In genomic region chr15:67720556-67721175, GRCh38 we compare ENCODE assay signal across 18 cellular contexts.
A peak's percentile ranks its signal among the peaks of the same experiment; 100 is the strongest.
DNase-seq lines count a peak whose midpoint lies in the region; ATAC-seq, FAIRE-seq and TF ChIP-seq lines count a peak whose summit lies in the region.
"Had no signal": no experiment of that assay in that cellular context is flagged by ENCODE, and none has a peak within 500 bp of the region (broad histone marks: within the 10 kb centered on the region; RNA-seq: fewer than 3 reads in every experiment).

No MANE protein-coding gene starts in this region.

- 94% methylated on average over 8 of the region's 8 CpGs for WGBS in A549 (ENCODE audit: missing lambda C conversion rate)

- CTCF ChIA-PET in A549 (lab: Yijun Ruan, JAX): interaction anchor here (1.5 to 1.6 kb wide), 2 partner anchors 10 to 13 kb away, joined by 4 read pairs; no protein-coding TSS in a partner anchor

- H3K36me3 ChIP-seq in colonic mucosa (no peaks in the 10 kb centered on the region), BE2C (no peaks in the 10 kb centered on the region)
- H3K36me3 ChIP-seq: heart right ventricle had no signal

- H3K9ac ChIP-seq in colonic mucosa (ENCODE audit: low read depth in 2 of 2, low read length in 2 of 2): no peak overlapping the region

- no peak overlapping the region for H3K27ac ChIP-seq in A549
- H3K27ac ChIP-seq in colonic mucosa: peak overlapping the region; percentile 12
- H3K27ac ChIP-seq: heart right ventricle, RWPE1 had no signal

- FAIRE-seq in A549 (lab: Jason Lieb, UNC): peak; percentile 7
- FAIRE-seq: G401.6 had no signal

- intact Hi-C loops in colonic mucosa (cut with DNase I): no loop called here

- H3K4me1 ChIP-seq in A549 (no peaks in the 10 kb centered on the region), colonic mucosa (no peaks in the 10 kb centered on the region), BE2C (0 out of 2 replicates have a peak, but pooled peaks cover 3% of the 10 kb centered on the region)

- no peaks in the 10 kb centered on the region for H3K27me3 ChIP-seq in colonic mucosa
- H3K27me3 ChIP-seq in BE2C: no peaks in the 10 kb centered on the region
- H3K27me3 ChIP-seq: heart right ventricle had no signal

- TF ChIP-seq RAD21 in A549 (conservative IDR thresholded peaks at IDR 0.05 in 1 of 2, IDR thresholded peaks at IDR 0.05 in 1 of 2): no peak

- TF ChIP-seq CTCF in A549 (IDR thresholded peaks at IDR 0.05) (no peak), colonic mucosa (IDR thresholded peaks at IDR 0.05) (no peak), BE2C (IDR thresholded peaks at IDR 0.05; ENCODE audit: low read depth, low read length) (no peak)

- DNase-seq in A549 (ENCODE audit: low read depth in 1 of 2, low spot score in 1 of 2): no peak
- DNase-seq in NOMO-1 treated with DMSO at 0.1 percent for 48 hours (lab: John Stamatoyannopoulos, UW; ENCODE audit: unreplicated experiment): peak; percentile 95
- DNase-seq in colonic mucosa: no peak
- DNase-seq in effector CD4-positive, alpha-beta T cell: no peak
- no peak for DNase-seq in activated gamma-delta T cell (lab: John Stamatoyannopoulos, UW)
- no peak for DNase-seq in BE2C
- DNase-seq: ACHN; activated CD4-positive, alpha-beta T cell treated with anti-CD3 and anti-CD28 coated beads for 1 hour; activated naive CD4-positive, alpha-beta T cell; dermis blood vessel endothelial cell; heart right ventricle; left ventricle myocardium superior; naive thymus-derived CD4-positive, alpha-beta T cell had no signal

- no peak overlapping the region for H3K4me3 ChIP-seq in A549
- no peak overlapping the region for H3K4me3 ChIP-seq in colonic mucosa
- H3K4me3 ChIP-seq in BE2C (ENCODE audit: low read depth, low read length): no peak overlapping the region
- H3K4me3 ChIP-seq: heart right ventricle had no signal

- H3K9me3 ChIP-seq in A549 (no peaks in the 10 kb centered on the region), colonic mucosa (no peaks in the 10 kb centered on the region), BE2C (no peaks in the 10 kb centered on the region)
- H3K9me3 ChIP-seq: heart right ventricle had no signal

- TF ChIP-seq POLR2A in A549 (IDR thresholded peaks at IDR 0.05; ENCODE audit: low read length): no peak

- no peak for TF ChIP-seq EP300 in A549 (IDR thresholded peaks at IDR 0.05)

- no peak overlapping the region for H3K4me2 ChIP-seq in A549

- POLR2A ChIA-PET in A549 (lab: Yijun Ruan, JAX): no interaction called here

- ATAC-seq in A549 (no peak), HG02759 (IDR thresholded peaks at IDR 0.05; ENCODE audit: unreplicated experiment) (peak; percentile 43), GM21737 (IDR thresholded peaks at IDR 0.05; ENCODE audit: unreplicated experiment) (no peak)
- ATAC-seq: esophagus mucosa; heart right ventricle; left ventricle myocardium superior; naive thymus-derived CD4-positive, alpha-beta T cell had no signal

TF ChIP-seq in A549, 52 proteins besides CTCF, POLR2A, EP300 and RAD21:
- no peak for TF ChIP-seq RNF2 (IDR thresholded peaks at IDR 0.05; ENCODE audit: borderline replicate concordance, low read depth)
- no peak for TF ChIP-seq JUNB (IDR thresholded peaks at IDR 0.05)
- no peak for TF ChIP-seq REST (IDR thresholded peaks at IDR 0.05)
- no peak for TF ChIP-seq USF2 (IDR thresholded peaks at IDR 0.05)
- no peak for TF ChIP-seq BHLHE40 (IDR thresholded peaks at IDR 0.05; ENCODE audit: low read depth, low read length)
- TF ChIP-seq JUN (IDR thresholded peaks at IDR 0.05): no peak
- no peak for TF ChIP-seq PBX3 (IDR thresholded peaks at IDR 0.05)
- TF ChIP-seq ZFP36 (IDR thresholded peaks at IDR 0.05; ENCODE audit: borderline replicate concordance, partially characterized antibody): no peak
- no peak for TF ChIP-seq POLR2AphosphoS2 (conservative IDR thresholded peaks at IDR 0.05; ENCODE audit: low read length)
- TF ChIP-seq KDM1A (IDR thresholded peaks at IDR 0.05; ENCODE audit: low read depth): no peak
- no peak for TF ChIP-seq CBX8 (IDR thresholded peaks at IDR 0.05)
